In the genomic region with DNA sequence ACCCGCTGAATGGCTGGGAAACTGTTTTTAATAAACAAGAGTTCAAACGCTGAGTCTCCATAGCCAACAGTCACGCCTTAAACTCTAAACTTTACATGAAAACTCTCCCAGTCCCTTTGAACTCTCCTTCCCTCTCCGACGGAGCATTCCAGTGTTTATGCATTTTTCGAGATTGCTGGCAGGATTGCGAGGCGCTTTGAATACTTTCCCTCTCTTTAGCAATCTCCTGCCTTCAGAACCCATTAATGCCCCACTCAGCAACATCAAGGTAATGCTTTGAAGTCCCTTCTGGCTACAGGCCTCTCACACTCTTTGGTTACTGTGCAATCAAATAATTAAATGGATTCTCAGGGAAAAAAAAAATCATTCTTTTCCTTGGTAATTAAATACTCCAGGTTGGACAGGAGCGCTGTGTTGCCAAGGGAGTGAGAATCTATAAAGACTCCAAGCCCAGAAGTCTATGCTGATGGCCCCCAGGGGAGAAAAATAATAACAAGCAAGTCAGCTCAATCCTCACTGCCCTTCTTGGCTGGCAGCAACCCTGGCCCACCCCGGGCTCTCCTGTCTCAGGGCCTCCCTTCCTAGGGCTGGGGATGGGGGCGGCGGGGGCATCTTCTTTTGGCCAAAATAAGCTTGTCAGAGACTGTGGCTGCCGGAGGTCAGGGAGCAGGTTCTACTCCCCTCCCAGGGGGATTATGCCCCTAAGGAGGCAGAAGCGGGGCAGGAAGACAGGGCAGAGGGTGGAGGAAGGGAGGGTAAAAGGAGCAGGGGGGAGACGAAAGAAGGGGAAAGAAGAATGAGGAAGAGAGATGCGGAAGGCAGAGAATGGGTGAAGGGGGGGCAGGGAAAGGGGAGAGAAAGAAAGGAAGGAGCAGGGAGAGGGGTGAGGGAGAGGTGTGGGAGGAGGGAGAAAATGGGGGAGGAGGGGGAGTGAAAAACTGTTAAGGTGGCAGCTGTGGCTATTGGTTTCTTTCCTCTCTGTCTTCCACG, we compare ENCODE assay signal across 14 cellular contexts. TPM values are rescaled to one million over a fixed set of nuclear protein-coding genes. Genes with fewer than 3 reads are reported as not detected.
DNase-seq lines count a peak whose midpoint lies in the region; ATAC-seq, FAIRE-seq and TF ChIP-seq lines count a peak whose summit lies in the region.
"Had no signal": no experiment of that assay in that cellular context is flagged by ENCODE, and none has a peak within 500 bp of the region (broad histone marks: within the 10 kb centered on the region; RNA-seq: fewer than 3 reads in every experiment).

No MANE protein-coding gene starts in this region.

- H3K79me2 ChIP-seq in GM23338 (replicated peaks; ENCODE audit: insufficient read depth): no peaks in the 10 kb centered on the region

- peak overlapping the region; percentile 30; the same call in 1 of the 2 replicates for H2AFZ ChIP-seq in GM23338

- TF ChIP-seq CTCF in GM23338 (conservative IDR thresholded peaks at IDR 0.05; ENCODE audit: low read depth in 2 of 2) (no peak), gastroesophageal sphincter (IDR thresholded peaks at IDR 0.05) (no peak)

- H3K36me3 Mint-ChIP-seq in GM23338 (ENCODE audit: low read depth): no peaks in the 10 kb centered on the region

- H3K9me3 ChIP-seq in gastroesophageal sphincter: no peaks in the 10 kb centered on the region

- FAIRE-seq in urothelium cell line (lab: Jason Lieb, UNC): no peak

- H3K9me2 ChIP-seq in GM23338 (ENCODE audit: insufficient read depth): peaks cover 23% of the 10 kb centered on the region

- peaks cover 7% of the 10 kb centered on the region for H3K4me1 ChIP-seq in GM23338 (ENCODE audit: insufficient read depth)
- peaks cover 3 to 30% (median 21%) of the 10 kb centered on the region in 3 donors for H3K4me1 ChIP-seq in gastroesophageal sphincter

- no peaks in the 10 kb centered on the region for H3F3A ChIP-seq in GM23338 (replicated peaks; ENCODE audit: low read depth)

- H3K4me3 Mint-ChIP-seq in GM23338: peak overlapping the region; percentile 37
- H3K4me3 Mint-ChIP-seq: stimulated activated naive CD8-positive, alpha-beta T cell treated with anti-CD3 and anti-CD28 coated beads, Interleukin-15, Interleukin-2, amounts not matched to agents 100 ng/mL and 50 ng/mL, for 24 hours had no signal

- H4K20me1 ChIP-seq in GM23338 (replicated peaks; ENCODE audit: insufficient read depth): no peaks in the 10 kb centered on the region

- 18 to 31% methylated on average over 13 to 16 of the region's 17 CpGs for WGBS in gastroesophageal sphincter (ENCODE audit: low coverage in 1 of 2), 2 donors

- H3K36me3 ChIP-seq in GM23338 (ENCODE audit: insufficient read depth) (no peaks in the 10 kb centered on the region), gastroesophageal sphincter (no peaks in the 10 kb centered on the region)

- peaks cover 4% of the 10 kb centered on the region for H3K27me3 Mint-ChIP-seq in GM23338 (ENCODE audit: insufficient read depth, low read depth, poor library complexity)

- no peak for TF ChIP-seq EP300 in gastroesophageal sphincter (IDR thresholded peaks at IDR 0.05)

- ATAC-seq in GM23338 (peak; percentile 67), gastroesophageal sphincter (peak; percentile 89), HG02623 (IDR thresholded peaks at IDR 0.05; ENCODE audit: unreplicated experiment) (no peak)

- H3K27me3 ChIP-seq in GM23338 (ENCODE audit: insufficient read depth) (no peaks in the 10 kb centered on the region), gastroesophageal sphincter (no peaks in the 10 kb centered on the region)

- H3K27ac Mint-ChIP-seq in GM23338: no peak overlapping the region
- H3K27ac Mint-ChIP-seq: stimulated activated naive CD8-positive, alpha-beta T cell treated with anti-CD3 and anti-CD28 coated beads, Interleukin-15, Interleukin-2, amounts not matched to agents 100 ng/mL and 50 ng/mL, for 24 hours had no signal

- H3K4me1 Mint-ChIP-seq in GM23338: peaks cover 14% of the 10 kb centered on the region

- no peak for TF ChIP-seq POLR2A in gastroesophageal sphincter (IDR thresholded peaks at IDR 0.05)

- H3K9me3 Mint-ChIP-seq in GM23338: no peaks in the 10 kb centered on the region

- H3K4me2 ChIP-seq in GM23338: peak overlapping the region; percentile 56

- H3K27ac ChIP-seq in GM23338 (ENCODE audit: low read depth): no peak overlapping the region
- H3K27ac ChIP-seq in gastroesophageal sphincter: peak overlapping the region; percentile 76 to 87 (median 84)

- DNase-seq in GM23338 (ENCODE audit: low spot score) (peak; percentile 59), NCI-H2227 treated with DMSO at 0.1 percent for 48 hours (lab: John Stamatoyannopoulos, UW) (peak; percentile 69), renal cortical epithelial cell (ENCODE audit: low read depth) (peak; percentile 80), NK-92 (lab: John Stamatoyannopoulos, UW; ENCODE audit: unreplicated experiment) (no peak), DMS53 treated with DMSO at 0.1 percent for 48 hours (lab: John Stamatoyannopoulos, UW; ENCODE audit: unreplicated experiment) (no peak), urothelium cell line (ENCODE audit: low spot score) (no peak)
- DNase-seq: amygdala, EL, erythroblast, NCI-H510A, SW 1271 had no signal

- peak overlapping the region; percentile 13 for H3K4me3 ChIP-seq in GM23338
- no peak overlapping the region for H3K4me3 ChIP-seq in gastroesophageal sphincter

TF ChIP-seq in GM23338, 12 proteins besides CTCF, POLR2A, EP300 and RAD21 (continues in another document):
- TF ChIP-seq, protein P1, sequence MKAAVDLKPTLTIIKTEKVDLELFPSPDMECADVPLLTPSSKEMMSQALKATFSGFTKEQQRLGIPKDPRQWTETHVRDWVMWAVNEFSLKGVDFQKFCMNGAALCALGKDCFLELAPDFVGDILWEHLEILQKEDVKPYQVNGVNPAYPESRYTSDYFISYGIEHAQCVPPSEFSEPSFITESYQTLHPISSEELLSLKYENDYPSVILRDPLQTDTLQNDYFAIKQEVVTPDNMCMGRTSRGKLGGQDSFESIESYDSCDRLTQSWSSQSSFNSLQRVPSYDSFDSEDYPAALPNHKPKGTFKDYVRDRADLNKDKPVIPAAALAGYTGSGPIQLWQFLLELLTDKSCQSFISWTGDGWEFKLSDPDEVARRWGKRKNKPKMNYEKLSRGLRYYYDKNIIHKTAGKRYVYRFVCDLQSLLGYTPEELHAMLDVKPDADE (IDR thresholded peaks at IDR 0.05): no peak
- TF ChIP-seq EZH2phosphoT487 (IDR thresholded peaks at IDR 0.05; ENCODE audit: unreplicated experiment) (no peak), EZH2 (IDR thresholded peaks at IDR 0.05; ENCODE audit: low read depth, unreplicated experiment) (no peak), JUNB (IDR thresholded peaks at IDR 0.05; ENCODE audit: unreplicated experiment) (no peak), NANOG (IDR thresholded peaks at IDR 0.05; ENCODE audit: borderline replicate concordance) (no peak)

RNA-seq across cellular contexts. Expression of a gene that starts 45.2 kb away (rescaled TPM):
- total RNA-seq in GM23338 (2014; rRNA removed; shearing (Covaris generic)): 28.2 and 32.7 TPM in 2 replicates
- polyA plus RNA-seq in GM23338 (2016; fragmentation: Nextera tagmentation; extraction: Ambion mirVana): 8.0 and 9.4 TPM in 2 replicates
- total RNA-seq in gastroesophageal sphincter (10 to 100 TPM; 17.2 to 49.6 (median 40.5) TPM), renal cortical epithelial cell (1.9 and 7.9 TPM in 2 replicates)

Comparison
In these comparisons a context has a peak if more than half of its experiments do, and no peak if none do; other contexts are left out.
1. DNase-seq: peak in GM23338 (single experiment), NCI-H2227 treated with DMSO at 0.1 percent for 48 hours (single experiment) and renal cortical epithelial cell (single experiment); none in NK-92 (single experiment), DMS53 treated with DMSO at 0.1 percent for 48 hours (single experiment) and urothelium cell line (single experiment).